Comparison of ENCODE assay signal across 22 cellular contexts in the genomic region with DNA sequence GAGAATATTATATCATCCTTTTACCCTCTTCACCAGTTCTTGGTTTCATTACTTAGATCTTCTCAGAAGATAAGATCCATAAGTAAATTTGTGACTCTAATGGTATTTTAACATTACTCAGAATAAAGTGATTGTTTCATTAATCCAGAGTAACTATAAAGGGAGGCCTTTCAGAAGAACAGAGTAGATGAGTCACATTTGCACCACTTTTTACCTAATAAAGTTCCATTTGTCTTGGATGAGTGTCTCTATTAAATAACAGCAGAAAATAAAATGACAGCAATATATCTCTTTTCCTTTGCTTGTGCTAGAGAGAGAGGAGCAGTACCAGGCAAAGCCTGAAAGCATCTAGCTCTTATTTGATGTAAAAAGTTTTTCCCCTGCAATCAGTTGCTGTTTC.
"Had no signal": no experiment of that assay in that cellular context is flagged by ENCODE, and none has a peak within 500 bp of the region (broad histone marks: within the 10 kb centered on the region; RNA-seq: fewer than 3 reads in every experiment).

No MANE protein-coding gene starts in this region.

- H3K27me3 ChIP-seq: esophagus squamous epithelium, right atrium auricular region, sigmoid colon, spleen, tibial nerve, upper lobe of left lung, uterus had no signal

- H3K4me3 ChIP-seq: esophagus squamous epithelium, lower lobe of right lung, prostate gland, right atrium auricular region, sigmoid colon, spleen, thoracic aorta, tibial nerve, upper lobe of left lung, uterus had no signal

- H3K27ac Mint-ChIP-seq: effector memory CD8-positive, alpha-beta T cell; natural killer cell; stimulated activated naive B cell treated with anti-CD40 and anti-IgM and Interleukin-4, amounts not matched to agents 10 μg/mL and 1 μg/mL and 100 μg/mL, for 72 hours; stimulated activated naive CD8-positive, alpha-beta T cell treated with anti-CD3 and anti-CD28 coated beads, Interleukin-15, Interleukin-2, amounts not matched to agents 100 ng/mL and 50 ng/mL, for 24 hours had no signal

- H3K4me1 Mint-ChIP-seq: natural killer cell; stimulated activated naive B cell treated with anti-CD40 and anti-IgM and Interleukin-4, amounts not matched to agents 10 μg/mL and 1 μg/mL and 100 μg/mL, for 72 hours had no signal

- H3K27me3 Mint-ChIP-seq: effector memory CD8-positive, alpha-beta T cell; stimulated activated naive B cell treated with anti-CD40 and anti-IgM and Interleukin-4, amounts not matched to agents 10 μg/mL and 1 μg/mL and 100 μg/mL, for 72 hours; stimulated activated naive CD8-positive, alpha-beta T cell treated with anti-CD3 and anti-CD28 coated beads, Interleukin-15, Interleukin-2, amounts not matched to agents 100 ng/mL and 50 ng/mL, for 24 hours had no signal

- H3K9me3 ChIP-seq: esophagus squamous epithelium, lower lobe of right lung, prostate gland, right atrium auricular region, sigmoid colon, spleen, thoracic aorta, tibial nerve, upper lobe of left lung, uterus had no signal

- H3K4me3 Mint-ChIP-seq: effector memory CD8-positive, alpha-beta T cell; natural killer cell; stimulated activated naive B cell treated with anti-CD40 and anti-IgM and Interleukin-4, amounts not matched to agents 10 μg/mL and 1 μg/mL and 100 μg/mL, for 72 hours; stimulated activated naive CD8-positive, alpha-beta T cell treated with anti-CD3 and anti-CD28 coated beads, Interleukin-15, Interleukin-2, amounts not matched to agents 100 ng/mL and 50 ng/mL, for 24 hours had no signal

- H3K36me3 Mint-ChIP-seq: natural killer cell; stimulated activated naive B cell treated with anti-CD40 and anti-IgM and Interleukin-4, amounts not matched to agents 10 μg/mL and 1 μg/mL and 100 μg/mL, for 72 hours had no signal

- DNase-seq: cortex of kidney; effector memory CD8-positive, alpha-beta T cell; erythroblast; esophagus squamous epithelium; foreskin melanocyte; hypothalamus; left ventricle myocardium superior; lower lobe of right lung; natural killer cell; nucleus accumbens; sigmoid colon; spleen; stimulated activated CD4-positive, alpha-beta T cell treated with anti-CD3 and anti-CD28 coated beads, Interleukin-4, amount 100 ng/mL, for 4 hours; stimulated activated naive B cell treated with anti-CD40 and anti-IgM and Interleukin-4, amounts not matched to agents 10 μg/mL and 1 μg/mL and 100 μg/mL, for 72 hours; upper lobe of left lung; uterus had no signal

- H3K36me3 ChIP-seq: esophagus squamous epithelium, lower lobe of right lung, prostate gland, right atrium auricular region, sigmoid colon, spleen, thoracic aorta, tibial nerve, upper lobe of left lung, uterus had no signal

- H3K4me1 ChIP-seq: esophagus squamous epithelium, lower lobe of right lung, prostate gland, right atrium auricular region, sigmoid colon, spleen, tibial nerve, upper lobe of left lung, uterus had no signal

- H3K27ac ChIP-seq: esophagus squamous epithelium, lower lobe of right lung, prostate gland, right atrium auricular region, sigmoid colon, spleen, thoracic aorta, tibial nerve, upper lobe of left lung, uterus had no signal

- FAIRE-seq: keratinocyte had no signal

- ATAC-seq: effector memory CD8-positive, alpha-beta T cell; left ventricle myocardium superior; lower lobe of right lung; natural killer cell; stimulated activated naive B cell treated with anti-CD40 and anti-IgM and Interleukin-4, amounts not matched to agents 10 μg/mL and 1 μg/mL and 100 μg/mL, for 72 hours had no signal
